16 cellular contexts compared by ENCODE assay signal in genomic region chr3:64108784-64109317, GRCh38.
DNase-seq lines count a peak whose midpoint lies in the region; ATAC-seq and TF ChIP-seq lines count a peak whose summit lies in the region.
"Had no signal": no experiment of that assay in that cellular context is flagged by ENCODE, and none has a peak within 500 bp of the region (broad histone marks: within the 10 kb centered on the region; RNA-seq: fewer than 3 reads in every experiment).

No MANE protein-coding gene starts in this region.

- H3K27ac Mint-ChIP-seq in brain = peak overlapping the region; percentile 65 to 97 (median 94)
- H3K27ac Mint-ChIP-seq: IgD-negative memory B cell had no signal

- no peak for ATAC-seq in HG02759 (IDR thresholded peaks at IDR 0.05; ENCODE audit: unreplicated experiment)

- H3K9me3 ChIP-seq in iPS-20b (ENCODE audit: insufficient read depth, low read depth, low read length) (no peaks in the 10 kb centered on the region), trophoblast cell (ENCODE audit: insufficient read depth, low read depth, low read length) (peaks cover 4% of the 10 kb centered on the region)
- H3K9me3 ChIP-seq: Caco-2 had no signal

- no peak overlapping the region for H3K4me3 ChIP-seq in iPS-20b (ENCODE audit: low read length)
- no peak overlapping the region for H3K4me3 ChIP-seq in trophoblast cell (ENCODE audit: low read depth, low read length)

- no peak overlapping the region for H2AFZ ChIP-seq in trophoblast cell (ENCODE audit: insufficient read depth, low read length, poor library complexity)

- WGBS in trophoblast cell (ENCODE audit: extremely low coverage, insufficient coverage, insufficient read length) = no CpG with 5 or more reads among the region's 7 CpGs

- H3K23ac ChIP-seq in trophoblast cell (ENCODE audit: low read length) = no peak overlapping the region

- H3K27me3 ChIP-seq in iPS-20b (ENCODE audit: insufficient read depth, low read length) = no peaks in the 10 kb centered on the region
- H3K27me3 ChIP-seq in trophoblast cell (ENCODE audit: insufficient read depth, low read length) = no peaks in the 10 kb centered on the region

- no peaks in the 10 kb centered on the region for H3K79me2 ChIP-seq in trophoblast cell (ENCODE audit: control insufficient read depth, insufficient read depth, low read length, poor library complexity)

- H3K36me3 Mint-ChIP-seq in brain = peaks cover 33% of the 10 kb centered on the region
- H3K36me3 Mint-ChIP-seq: IgD-negative memory B cell had no signal

- H2BK120ac ChIP-seq in trophoblast cell (ENCODE audit: insufficient read depth, low read length, poor library complexity) = no peak overlapping the region

- H3K4me1 Mint-ChIP-seq in brain = peaks cover 65% of the 10 kb centered on the region

- no peak overlapping the region for H3K4me2 ChIP-seq in trophoblast cell (ENCODE audit: low read length)

- no peaks in the 10 kb centered on the region for H3K36me3 ChIP-seq in iPS-20b (ENCODE audit: insufficient read depth, low read depth, low read length)
- peaks cover 7 to 14% of the 10 kb centered on the region in 2 experiments for H3K36me3 ChIP-seq in trophoblast cell (ENCODE audit: control insufficient read depth in 1 of 2, insufficient read depth in 2 of 2, low read length in 2 of 2)

- no peak overlapping the region for H4K12ac ChIP-seq in trophoblast cell (ENCODE audit: low read depth, low read length)

- no peak for DNase-seq in trophoblast cell
- no peak for DNase-seq in epidermal melanocyte (ENCODE audit: insufficient read length, low spot score)
- DNase-seq in RPMI8226 = no peak
- no peak for DNase-seq in inferior parietal cortex (ENCODE audit: extremely low spot score)
- DNase-seq: ACHN; AML-193; DMS53; H7; NCI-H187 treated with DMSO at 0.1 percent for 48 hours; NK-92 treated with Interleukin-12 subunit alpha and Interleukin-12 subunit beta, amount 100 ng/mL, for 24 hours; OCI-M1 had no signal

- H3K4me1 ChIP-seq in iPS-20b (ENCODE audit: insufficient read depth, low read length) (peaks cover 32% of the 10 kb centered on the region), trophoblast cell (ENCODE audit: control insufficient read depth in 1 of 2, insufficient read depth in 2 of 2, low read length in 2 of 2) (peaks cover 20 to 46% of the 10 kb centered on the region in 2 experiments)

- peak overlapping the region; percentile 5 for H4K91ac ChIP-seq in trophoblast cell (ENCODE audit: low read depth, low read length)

- H3K27ac ChIP-seq in iPS-20b (ENCODE audit: low read length) (no peak overlapping the region), trophoblast cell (ENCODE audit: low read depth, low read length) (no peak overlapping the region)

- H3K79me1 ChIP-seq in trophoblast cell (ENCODE audit: low read length) = peaks cover 17% of the 10 kb centered on the region

- no peak overlapping the region for H4K8ac ChIP-seq in trophoblast cell (ENCODE audit: low read depth, low read length)

- H3K4ac ChIP-seq in trophoblast cell (ENCODE audit: low read depth, low read length) = no peak overlapping the region

- H2BK5ac ChIP-seq in trophoblast cell (ENCODE audit: low read depth, low read length, poor library complexity) = no peak overlapping the region

- no peak overlapping the region for H2AK5ac ChIP-seq in trophoblast cell (ENCODE audit: low read length)

- H3K4me3 Mint-ChIP-seq in brain = peak overlapping the region in 1 of 5 experiments; percentile 61

- no peaks in the 10 kb centered on the region for H3K27me3 Mint-ChIP-seq in brain
- H3K27me3 Mint-ChIP-seq: IgD-negative memory B cell had no signal

- H2BK12ac ChIP-seq in trophoblast cell (ENCODE audit: low read length) = no peak overlapping the region

- no peak for TF ChIP-seq CTCF in brain (conservative IDR thresholded peaks at IDR 0.05)

- H3K9me3 Mint-ChIP-seq in brain = peaks cover 6 to 9% (median 8%) of the 10 kb centered on the region in 5 experiments

- no peak overlapping the region for H3K18ac ChIP-seq in trophoblast cell (ENCODE audit: low read length)

- H3K14ac ChIP-seq in trophoblast cell (ENCODE audit: low read length) = peak overlapping the region; percentile 41

- H3K9ac ChIP-seq in iPS-20b (ENCODE audit: low read depth, low read length) (peak overlapping the region; percentile 10; the same call in 1 of the 2 replicates), trophoblast cell (ENCODE audit: low read length) (no peak overlapping the region)
